11 cellular contexts compared by ENCODE assay signal in genomic region chr17:77478899-77479298, GRCh38.
DNase-seq lines count a peak whose midpoint lies in the region; ATAC-seq and TF ChIP-seq lines count a peak whose summit lies in the region.
"Had no signal": no experiment of that assay in that cellular context is flagged by ENCODE, and none has a peak within 500 bp of the region (broad histone marks: within the 10 kb centered on the region; RNA-seq: fewer than 3 reads in every experiment).

No MANE protein-coding gene starts in this region.

- H3K4me3 Mint-ChIP-seq in activated naive CD4-positive, alpha-beta T cell treated with anti-CD3 and anti-CD28 coated beads, Interleukin-2, amount 10 ng/mL, durations not matched to agents 7 days and 5 days: no peak overlapping the region
- H3K4me3 Mint-ChIP-seq in WTC11: no peak overlapping the region

- H3K27ac ChIP-seq in left lung: no peak overlapping the region
- peak overlapping the region in 2 of 3 donors; percentile 13 to 40 for H3K27ac ChIP-seq in thyroid gland
- H3K27ac ChIP-seq: PC-9 had no signal

- no peaks in the 10 kb centered on the region for H3K9me3 Mint-ChIP-seq in activated naive CD4-positive, alpha-beta T cell treated with anti-CD3 and anti-CD28 coated beads, Interleukin-2, amount 10 ng/mL, durations not matched to agents 7 days and 5 days
- no peaks in the 10 kb centered on the region for H3K9me3 Mint-ChIP-seq in WTC11

- WGBS in thyroid gland, 2 donors: 46 to 52% methylated on average over 11 of the region's 11 CpGs

- H3K4me1 ChIP-seq in left lung (peaks cover 35 to 62% of the 10 kb centered on the region in 2 donors), thyroid gland (peaks cover 41 to 56% of the 10 kb centered on the region in 2 donors)

- no peak for ATAC-seq in WTC11
- ATAC-seq in left lung: peak; percentile 31
- ATAC-seq in GM18505 (IDR thresholded peaks at IDR 0.05; ENCODE audit: unreplicated experiment): no peak
- ATAC-seq in GM21786 (IDR thresholded peaks at IDR 0.05; ENCODE audit: unreplicated experiment): no peak

- intact Hi-C loops in left lung (cut with DNase I) (loop anchor here in 1 of 2 donors (5.0 kb wide), 1 partner anchor 47 kb away; no protein-coding TSS in a partner anchor), thyroid gland (cut with DNase I) (no loop called here)

- TF ChIP-seq CTCF in WTC11 (IDR thresholded peaks at IDR 0.05): no peak
- no peak for TF ChIP-seq CTCF in left lung (IDR thresholded peaks at IDR 0.05)
- no peak for TF ChIP-seq CTCF in thyroid gland (IDR thresholded peaks at IDR 0.05)

- H3K27me3 Mint-ChIP-seq in activated naive CD4-positive, alpha-beta T cell treated with anti-CD3 and anti-CD28 coated beads, Interleukin-2, amount 10 ng/mL, durations not matched to agents 7 days and 5 days: no peaks in the 10 kb centered on the region
- no peaks in the 10 kb centered on the region for H3K27me3 Mint-ChIP-seq in WTC11 (ENCODE audit: low read depth)

- TF ChIP-seq POLR2A in thyroid gland (IDR thresholded peaks at IDR 0.05): no peak
- TF ChIP-seq POLR2A in GM18505 (IDR thresholded peaks at IDR 0.05; ENCODE audit: borderline replicate concordance, extremely low read depth, insufficient read depth, insufficient read length): no peak

- H3K36me3 ChIP-seq in left lung (peaks cover 0 to 32% of the 10 kb centered on the region in 2 donors), thyroid gland (peaks cover 7 to 12% of the 10 kb centered on the region in 2 donors)

- H3K27me3 ChIP-seq in left lung: no peaks in the 10 kb centered on the region
- H3K27me3 ChIP-seq in thyroid gland: no peaks in the 10 kb centered on the region

- CTCF ChIA-PET in activated naive CD4-positive, alpha-beta T cell treated with anti-CD3 and anti-CD28 coated beads, Interleukin-2, amount 10 ng/mL, durations not matched to agents 7 days and 5 days (lab: Charles Lee): no interaction called here
- CTCF ChIA-PET in WTC11 (lab: Charles Lee): interaction anchor here (1.3 kb wide), 1 partner anchor 49 kb away, joined by 9 read pairs; no protein-coding TSS in a partner anchor

- peak overlapping the region; percentile 58 for H3K27ac Mint-ChIP-seq in activated naive CD4-positive, alpha-beta T cell treated with anti-CD3 and anti-CD28 coated beads, Interleukin-2, amount 10 ng/mL, durations not matched to agents 7 days and 5 days
- H3K27ac Mint-ChIP-seq in WTC11: peak overlapping the region; percentile 93

- peaks cover 56% of the 10 kb centered on the region for H3K4me1 Mint-ChIP-seq in activated naive CD4-positive, alpha-beta T cell treated with anti-CD3 and anti-CD28 coated beads, Interleukin-2, amount 10 ng/mL, durations not matched to agents 7 days and 5 days
- H3K4me1 Mint-ChIP-seq in WTC11: peaks cover 66% of the 10 kb centered on the region

- DNase-seq in activated naive CD4-positive, alpha-beta T cell treated with anti-CD3 and anti-CD28 coated beads, Interleukin-2, amount 10 ng/mL, durations not matched to agents 7 days and 5 days: no peak
- DNase-seq in activated naive CD4-positive, alpha-beta T cell treated with anti-CD3 and anti-CD28 coated beads, Interleukin-2, amount 50 U/mL, for 16 hours: no peak
- no peak for DNase-seq in WTC11 (ENCODE audit: low spot score)
- no peak for DNase-seq in left lung
- peak; percentile 82 for DNase-seq in thyroid gland
- no peak for DNase-seq in NCI-H2029 treated with DMSO at 0.1 percent for 48 hours (lab: John Stamatoyannopoulos, UW)
- DNase-seq: NCI-H1694 treated with DMSO at 0.1 percent for 48 hours; PC-9; stimulated activated CD4-positive, alpha-beta T cell treated with anti-CD3 and anti-CD28 coated beads, Interleukin-2, amount 100 ng/mL, for 48 hours had no signal

- H3K9me3 ChIP-seq in left lung (no peaks in the 10 kb centered on the region), thyroid gland (no peaks in the 10 kb centered on the region)

- POLR2A ChIA-PET in WTC11 (lab: Charles Lee): no interaction called here

- peaks cover 46% of the 10 kb centered on the region for H3K36me3 Mint-ChIP-seq in activated naive CD4-positive, alpha-beta T cell treated with anti-CD3 and anti-CD28 coated beads, Interleukin-2, amount 10 ng/mL, durations not matched to agents 7 days and 5 days
- H3K36me3 Mint-ChIP-seq in WTC11: no peaks in the 10 kb centered on the region; the same call in none of the 2 replicates

- H3K4me3 ChIP-seq in left lung (no peak overlapping the region), thyroid gland (replicated peaks in 1 of 3) (no peak overlapping the region)
- H3K4me3 ChIP-seq: PC-9 had no signal

TF ChIP-seq in WTC11, 78 proteins besides CTCF, POLR2A, EP300 and RAD21:
- TF ChIP-seq USF1 (CRISPR knock-in tag; IDR thresholded peaks at IDR 0.05) (peak; percentile 26; the same call in 1 of the 2 replicates), ESRRA (CRISPR knock-in tag; IDR thresholded peaks at IDR 0.05; ENCODE audit: borderline replicate concordance) (no peak), E2F5 (CRISPR knock-in tag; IDR thresholded peaks at IDR 0.05) (no peak), USF2 (CRISPR knock-in tag; IDR thresholded peaks at IDR 0.05) (peak; percentile 69), MLX (CRISPR knock-in tag; IDR thresholded peaks at IDR 0.05) (no peak), EMX1 (CRISPR knock-in tag; IDR thresholded peaks at IDR 0.05) (no peak)

Comparison
In these comparisons a context has a peak if more than half of its experiments do, and no peak if none do; other contexts are left out.
1. DNase-seq: peak in thyroid gland (2 of 2); none in activated naive CD4-positive, alpha-beta T cell treated with anti-CD3 and anti-CD28 coated beads, Interleukin-2, amount 10 ng/mL, durations not matched to agents 7 days and 5 days (single experiment), activated naive CD4-positive, alpha-beta T cell treated with anti-CD3 and anti-CD28 coated beads, Interleukin-2, amount 50 U/mL, for 16 hours (single experiment), WTC11 (single experiment), left lung (0 of 2) and NCI-H2029 treated with DMSO at 0.1 percent for 48 hours (single experiment).
2. H3K27ac ChIP-seq: peak in thyroid gland (2 of 3); none in left lung (0 of 2).